Comparison of ENCODE assay signal across 8 cellular contexts in genomic region chr1:89483010-89483756, GRCh38. TPM values are rescaled to one million over a fixed set of nuclear protein-coding genes. Genes with fewer than 3 reads are reported as not detected.
DNase-seq lines count a peak whose midpoint lies in the region; ATAC-seq and TF ChIP-seq lines count a peak whose summit lies in the region.

No MANE protein-coding gene starts in this region.

- H3K9me3 Mint-ChIP-seq in activated naive CD8-positive, alpha-beta T cell treated with anti-CD3 and anti-CD28 coated beads for 36 hours = peaks cover 13% of the 10 kb centered on the region
- H3K9me3 Mint-ChIP-seq in progenitor cell of endocrine pancreas (ENCODE audit: low read depth) = peaks cover 12% of the 10 kb centered on the region

- no peak overlapping the region for H3K4me3 Mint-ChIP-seq in activated naive CD8-positive, alpha-beta T cell treated with anti-CD3 and anti-CD28 coated beads for 36 hours
- H3K4me3 Mint-ChIP-seq in progenitor cell of endocrine pancreas (ENCODE audit: low read depth) = no peak overlapping the region

- CTCF ChIA-PET in BJ (lab: Yijun Ruan, JAX) = interaction anchor here (0.7 to 8.7 kb wide), 10 partner anchors 10 to 281 kb away, joined by 3 to 110 read pairs (median 4); no protein-coding TSS in a partner anchor

- ATAC-seq in GM21529 (IDR thresholded peaks at IDR 0.05; ENCODE audit: unreplicated experiment) (peak; percentile 70), Right ventricle myocardium superior (ENCODE audit: poor library complexity) (peak; percentile 82)

- peak; percentile 5 for DNase-seq in BJ (ENCODE audit: low read depth)
- peak; percentile 64 for DNase-seq in NCI-H128 (lab: John Stamatoyannopoulos, UW; ENCODE audit: unreplicated experiment)
- peak; percentile 84 for DNase-seq in SKM-1 treated with dmso at 0.1 percent for 144 hours (lab: John Stamatoyannopoulos, UW; ENCODE audit: unreplicated experiment)
- peak; percentile 57 for DNase-seq in activated naive CD8-positive, alpha-beta T cell treated with anti-CD3 and anti-CD28 coated beads for 36 hours
- DNase-seq in Right ventricle myocardium superior = peak; percentile 70
- peak; percentile 57 for DNase-seq in progenitor cell of endocrine pancreas (ENCODE audit: low spot score, unreplicated experiment)
- DNase-seq in vagina (ENCODE audit: extremely low spot score in 2 of 2) = no peak

- no peak overlapping the region for H3K27ac ChIP-seq in vagina

- intact Hi-C loops in Right ventricle myocardium superior (cut with DNase I) = loop anchor here (5.0 kb wide), 1 partner anchor 279 kb away; no protein-coding TSS in a partner anchor
- intact Hi-C loops in vagina (cut with DNase I) = loop anchor here (10.0 kb wide), 2 partner anchors 122 to 272 kb away; no protein-coding TSS in a partner anchor

- POLR2A ChIA-PET in BJ (lab: Charles Lee) = no interaction called here

- no peaks in the 10 kb centered on the region for H3K36me3 ChIP-seq in BJ (ENCODE audit: control insufficient read depth, insufficient read depth, low read length)
- no peaks in the 10 kb centered on the region for H3K36me3 ChIP-seq in vagina

- H3K4me1 Mint-ChIP-seq in activated naive CD8-positive, alpha-beta T cell treated with anti-CD3 and anti-CD28 coated beads for 36 hours = peaks cover 24% of the 10 kb centered on the region
- no peaks in the 10 kb centered on the region for H3K4me1 Mint-ChIP-seq in progenitor cell of endocrine pancreas (ENCODE audit: low read depth)

- H3K27ac Mint-ChIP-seq in activated naive CD8-positive, alpha-beta T cell treated with anti-CD3 and anti-CD28 coated beads for 36 hours = no peak overlapping the region
- H3K27ac Mint-ChIP-seq in progenitor cell of endocrine pancreas = no peak overlapping the region

- H3K27me3 Mint-ChIP-seq in activated naive CD8-positive, alpha-beta T cell treated with anti-CD3 and anti-CD28 coated beads for 36 hours = peaks cover 6% of the 10 kb centered on the region
- H3K27me3 Mint-ChIP-seq in progenitor cell of endocrine pancreas = no peaks in the 10 kb centered on the region

- H3K4me3 ChIP-seq in BJ (ENCODE audit: low read depth, low read length) = no peak overlapping the region
- no peak overlapping the region for H3K4me3 ChIP-seq in vagina

- TF ChIP-seq CTCF in BJ (IDR thresholded peaks at IDR 0.05; ENCODE audit: insufficient read depth, low read depth, low read length) (peak; percentile 74), progenitor cell of endocrine pancreas (IDR thresholded peaks at IDR 0.05; ENCODE audit: unreplicated experiment) (peak; percentile 82), vagina (IDR thresholded peaks at IDR 0.05) (peak; percentile 50 to 75 (median 57))

- H3K27me3 ChIP-seq in BJ (ENCODE audit: control insufficient read depth, insufficient read depth, low read length) (peaks cover 2% of the 10 kb centered on the region; the same call in 1 of the 2 replicates), vagina (no peaks in the 10 kb centered on the region)

- H3K4me1 ChIP-seq in vagina = no peaks in the 10 kb centered on the region

- no peak for TF ChIP-seq POLR2A in vagina (IDR thresholded peaks at IDR 0.05)

- H3K9me3 ChIP-seq in vagina = no peaks in the 10 kb centered on the region

- H3K36me3 Mint-ChIP-seq in activated naive CD8-positive, alpha-beta T cell treated with anti-CD3 and anti-CD28 coated beads for 36 hours = peaks cover 1% of the 10 kb centered on the region
- peaks cover 3% of the 10 kb centered on the region for H3K36me3 Mint-ChIP-seq in progenitor cell of endocrine pancreas (ENCODE audit: insufficient read depth)

RNA-seq across cellular contexts. Expression of gene LRRC8B, which starts 41.4 kb away (rescaled TPM):
- 0.20 and 0.22 TPM in 2 replicates for polyA plus RNA-seq in BJ (2011; rRNA removed)
- 0.05 and 0.24 TPM in 2 replicates for polyA minus RNA-seq in BJ (2011; rRNA and poly(A)+ RNA removed)
- total RNA-seq in activated naive CD8-positive, alpha-beta T cell treated with anti-CD3 and anti-CD28 coated beads for 36 hours = 10 to 100 TPM; 22.3 to 24.5 TPM
- total RNA-seq in Right ventricle myocardium superior = 2.5 TPM
- total RNA-seq in progenitor cell of endocrine pancreas = 22.2 and 23.0 TPM in 2 replicates
- total RNA-seq in vagina = 9.8 TPM

Comparison
In these comparisons a context has a peak if more than half of its experiments do, and no peak if none do; other contexts are left out.
1. DNase-seq: peak in BJ (single experiment), NCI-H128 (single experiment), SKM-1 treated with dmso at 0.1 percent for 144 hours (single experiment), activated naive CD8-positive, alpha-beta T cell treated with anti-CD3 and anti-CD28 coated beads for 36 hours (single experiment), Right ventricle myocardium superior (single experiment) and progenitor cell of endocrine pancreas (single experiment); none in vagina (0 of 2).
2. Peak in every context shown above with its lines, with median percentiles within 50 percentile points of each other: CTCF ChIP-seq.